Comparison of ENCODE assay signal across 27 cellular contexts in the genomic region with DNA sequence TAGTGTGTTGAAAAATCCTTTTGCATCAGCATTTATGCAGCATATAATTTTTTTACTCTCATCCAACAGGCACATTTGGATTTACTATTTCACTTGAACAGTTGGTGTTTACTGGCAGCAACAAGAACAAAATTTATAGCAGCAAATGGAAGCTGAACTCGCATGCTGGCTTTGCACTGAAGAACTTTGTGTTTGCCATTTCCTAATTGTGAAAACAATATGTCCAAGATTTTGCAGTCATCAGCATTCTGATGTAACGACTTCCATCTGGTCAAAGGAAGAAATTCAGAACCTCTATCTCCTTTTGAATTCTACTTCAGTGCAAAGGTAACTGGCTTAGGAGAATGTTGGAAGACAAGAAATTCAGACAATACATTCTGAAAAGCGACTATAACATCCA.
A peak's percentile ranks its signal among the peaks of the same experiment; 100 is the strongest.
DNase-seq lines count a peak whose midpoint lies in the region; ATAC-seq and TF ChIP-seq lines count a peak whose summit lies in the region.
"Had no signal": no experiment of that assay in that cellular context is flagged by ENCODE, and none has a peak within 500 bp of the region (broad histone marks: within the 10 kb centered on the region; RNA-seq: fewer than 3 reads in every experiment).

No MANE protein-coding gene starts in this region.

- H3K36me3 ChIP-seq in SK-N-MC (ENCODE audit: insufficient read depth, low read length) (no peaks in the 10 kb centered on the region), upper lobe of right lung (no peaks in the 10 kb centered on the region)
- H3K36me3 ChIP-seq: BLaER1, brain microvascular endothelial cell, esophagus squamous epithelium, vagina had no signal

- peak overlapping the region; percentile 10 for H3K4me3 Mint-ChIP-seq in natural killer cell
- no peak overlapping the region for H3K4me3 Mint-ChIP-seq in natural killer cell treated with Interleukin-12 subunit alpha and Interleukin-12 subunit beta and Interleukin-15 and Interleukin-18, amount 100 ng/mL, for 72 hours
- H3K4me3 Mint-ChIP-seq: activated CD4-positive, alpha-beta T cell treated with anti-CD3 and anti-CD28 coated beads for 36 hours; activated T-cell treated with anti-CD3 and anti-CD28 coated beads, Interleukin-2, amount 50 U/mL, for 24 hours; T-helper 1 cell treated with Interleukin-12 subunit alpha and Interleukin-12 subunit beta and Interleukin-4 antibody, amounts not matched to agents 30 μg/mL and 1 μg/mL, for 36 hours had no signal

- peaks cover 33 to 38% of the 10 kb centered on the region in 2 donors for H3K4me1 Mint-ChIP-seq in natural killer cell
- H3K4me1 Mint-ChIP-seq in natural killer cell treated with Interleukin-12 subunit alpha and Interleukin-12 subunit beta and Interleukin-15 and Interleukin-18, amount 100 ng/mL, for 72 hours (ENCODE audit: low read depth in 2 of 2) = peaks cover 22 to 28% of the 10 kb centered on the region in 2 donors

- peaks cover 3% of the 10 kb centered on the region for H3K4me1 ChIP-seq in upper lobe of right lung
- H3K4me1 ChIP-seq: vagina had no signal

- peak overlapping the region; percentile 85 for H3K27ac ChIP-seq in SK-N-MC
- peak overlapping the region; percentile 44 for H3K27ac ChIP-seq in upper lobe of right lung
- H3K27ac ChIP-seq: BLaER1, brain microvascular endothelial cell, vagina had no signal

- H3K27ac Mint-ChIP-seq in natural killer cell = no peak overlapping the region
- H3K27ac Mint-ChIP-seq in natural killer cell treated with Interleukin-12 subunit alpha and Interleukin-12 subunit beta and Interleukin-15 and Interleukin-18, amount 100 ng/mL, for 72 hours = no peak overlapping the region
- H3K27ac Mint-ChIP-seq: activated CD4-positive, alpha-beta T cell treated with anti-CD3 and anti-CD28 coated beads for 36 hours; activated T-cell treated with anti-CD3 and anti-CD28 coated beads, Interleukin-2, amount 50 U/mL, for 24 hours; T-helper 1 cell treated with Interleukin-12 subunit alpha and Interleukin-12 subunit beta and Interleukin-4 antibody, amounts not matched to agents 30 μg/mL and 1 μg/mL, for 36 hours had no signal

- H3K4me3 ChIP-seq in SK-N-MC = peak overlapping the region; percentile 59
- H3K4me3 ChIP-seq in upper lobe of right lung = no peak overlapping the region
- H3K4me3 ChIP-seq: BLaER1, esophagus squamous epithelium, K562, testis, vagina had no signal

- ATAC-seq in natural killer cell (no peak), upper lobe of right lung (no peak), GM19351 (IDR thresholded peaks at IDR 0.05; ENCODE audit: unreplicated experiment) (no peak)
- no peak for ATAC-seq in natural killer cell treated with Interleukin-12 subunit alpha and Interleukin-12 subunit beta and Interleukin-15 and Interleukin-18, amount 100 ng/mL, for 72 hours
- ATAC-seq: activated CD4-positive, alpha-beta T cell treated with anti-CD3 and anti-CD28 coated beads for 36 hours; K562 had no signal

- intact Hi-C loops in natural killer cell (cut with micrococcal nuclease) (loop anchor here (10.0 kb wide), 1 partner anchor 202 kb away; no protein-coding TSS in a partner anchor), upper lobe of right lung (cut with DNase I) (no loop called here), posterior vena cava (cut with DNase I) (no loop called here)

- H3K9me3 Mint-ChIP-seq in natural killer cell = no peaks in the 10 kb centered on the region
- H3K9me3 Mint-ChIP-seq in natural killer cell treated with Interleukin-12 subunit alpha and Interleukin-12 subunit beta and Interleukin-15 and Interleukin-18, amount 100 ng/mL, for 72 hours = no peaks in the 10 kb centered on the region
- H3K9me3 Mint-ChIP-seq: activated T-cell treated with anti-CD3 and anti-CD28 coated beads, Interleukin-2, amount 50 U/mL, for 24 hours; T-helper 1 cell treated with Interleukin-12 subunit alpha and Interleukin-12 subunit beta and Interleukin-4 antibody, amounts not matched to agents 30 μg/mL and 1 μg/mL, for 36 hours had no signal

- H3K9ac ChIP-seq in SK-N-MC (ENCODE audit: insufficient read length) = peak overlapping the region; percentile 56
- H3K9ac ChIP-seq: BLaER1 had no signal

- H3K27me3 ChIP-seq in upper lobe of right lung = no peaks in the 10 kb centered on the region
- H3K27me3 ChIP-seq: BLaER1, brain microvascular endothelial cell, esophagus squamous epithelium, testis, vagina had no signal

- H3K9me3 ChIP-seq in SK-N-MC (ENCODE audit: low read depth, low read length) (no peaks in the 10 kb centered on the region), upper lobe of right lung (no peaks in the 10 kb centered on the region)
- H3K9me3 ChIP-seq: BLaER1, esophagus squamous epithelium, testis, vagina had no signal

- no peak for DNase-seq in natural killer cell
- DNase-seq in natural killer cell treated with Interleukin-12 subunit alpha and Interleukin-12 subunit beta and Interleukin-15 and Interleukin-18, amount 100 ng/mL, for 72 hours (ENCODE audit: low spot score) = no peak
- DNase-seq in SK-N-MC (ENCODE audit: low read depth, low spot score) = no peak
- DNase-seq in fibroblast of peridontal ligament (ENCODE audit: extremely low read depth) = peak; percentile 43
- DNase-seq in upper lobe of right lung = no peak
- no peak for DNase-seq in AML-193 (lab: John Stamatoyannopoulos, UW)
- no peak for DNase-seq in posterior vena cava (ENCODE audit: low spot score)
- DNase-seq: activated CD4-positive, alpha-beta T cell treated with anti-CD3 and anti-CD28 coated beads for 36 hours; activated CD8-positive, alpha-beta memory T cell treated with anti-CD3 and anti-CD28 coated beads for 24 hours; activated gamma-delta T cell treated with Interleukin-2 at 50 U/mL for 16 hours; activated T-cell treated with anti-CD3 and anti-CD28 coated beads, Interleukin-2, amount 50 U/mL, for 24 hours; brain microvascular endothelial cell; cortex of kidney; esophagus squamous epithelium; GOT3; kidney; NCI-H748 treated with DMSO at 0.1 percent for 48 hours; occipital lobe; RPMI8226; stimulated activated CD4-positive, alpha-beta T cell treated with anti-CD3 and anti-CD28 coated beads, Interleukin-4, amount 100 ng/mL, for 1 hour; stimulated activated naive CD4-positive, alpha-beta T cell had no signal

- H3K36me3 Mint-ChIP-seq in natural killer cell = no peaks in the 10 kb centered on the region
- no peaks in the 10 kb centered on the region for H3K36me3 Mint-ChIP-seq in natural killer cell treated with Interleukin-12 subunit alpha and Interleukin-12 subunit beta and Interleukin-15 and Interleukin-18, amount 100 ng/mL, for 72 hours

- peaks cover 46 to 82% of the 10 kb centered on the region in 2 donors for H3K27me3 Mint-ChIP-seq in natural killer cell (ENCODE audit: low read depth in 2 of 2)
- peaks cover 7 to 32% of the 10 kb centered on the region in 2 donors for H3K27me3 Mint-ChIP-seq in natural killer cell treated with Interleukin-12 subunit alpha and Interleukin-12 subunit beta and Interleukin-15 and Interleukin-18, amount 100 ng/mL, for 72 hours
- H3K27me3 Mint-ChIP-seq: activated CD4-positive, alpha-beta T cell treated with anti-CD3 and anti-CD28 coated beads for 36 hours had no signal

- no peak for TF ChIP-seq CTCF in natural killer cell (IDR thresholded peaks at IDR 0.05)
- TF ChIP-seq CTCF in upper lobe of right lung (IDR thresholded peaks at IDR 0.05) = no peak
